ENCODE assay signal across 19 cellular contexts in the genomic region with DNA sequence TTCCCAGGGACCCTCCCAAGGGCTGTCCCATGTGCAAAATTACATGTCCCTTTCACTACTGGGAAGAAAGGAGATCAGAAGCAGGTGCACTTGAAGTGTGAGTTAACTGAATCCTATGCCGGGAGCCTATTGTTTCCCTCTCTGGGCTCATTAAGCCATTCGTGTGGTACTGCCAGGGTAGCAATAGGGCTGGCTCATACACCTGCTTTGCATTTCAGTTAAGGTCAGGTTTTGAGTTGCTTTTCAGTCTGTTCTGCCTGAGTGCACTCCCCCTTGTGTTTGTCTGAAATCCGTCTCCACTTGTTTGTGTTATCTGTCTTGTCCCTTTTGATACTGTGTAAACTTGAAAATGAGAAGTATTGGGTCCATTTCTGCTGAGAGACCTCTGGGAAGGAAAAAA.
DNase-seq lines count a peak whose midpoint lies in the region; ATAC-seq and TF ChIP-seq lines count a peak whose summit lies in the region.
"Had no signal": no experiment of that assay in that cellular context is flagged by ENCODE, and none has a peak within 500 bp of the region (broad histone marks: within the 10 kb centered on the region; RNA-seq: fewer than 3 reads in every experiment).

No MANE protein-coding gene starts in this region.

- TF ChIP-seq CTCF in WTC11 (IDR thresholded peaks at IDR 0.05) (no peak), endothelial cell (IDR thresholded peaks at IDR 0.05; ENCODE audit: unreplicated experiment) (no peak)

- H3K9me3 Mint-ChIP-seq in WTC11 (peaks cover 12% of the 10 kb centered on the region), endothelial cell (ENCODE audit: unreplicated experiment) (no peaks in the 10 kb centered on the region)

- DNase-seq in DMS153 treated with DMSO at 0.1 percent for 48 hours (lab: John Stamatoyannopoulos, UW; ENCODE audit: unreplicated experiment) (peak; percentile 10), NCI-H128 (lab: John Stamatoyannopoulos, UW; ENCODE audit: unreplicated experiment) (peak; percentile 59), NCI-H526 treated with DMSO at 0.1 percent for 48 hours (lab: John Stamatoyannopoulos, UW) (peak; percentile 42), WTC11 (ENCODE audit: low spot score) (no peak), endothelial cell (ENCODE audit: low spot score) (no peak)
- DNase-seq: activated CD4-positive, CD25-positive, alpha-beta regulatory T cell treated with anti-CD3 and anti-CD28 coated beads, Interleukin-2, amount 50 U/mL, for 72 hours; activated gamma-delta T cell; aorta; GDM1; GOT3; left cardiac atrium; mucosa of descending colon; NCI-H524 treated with DMSO at 0.1 percent for 48 hours; nucleus accumbens; T-helper 2 cell had no signal

- H3K36me3 Mint-ChIP-seq in WTC11 (no peaks in the 10 kb centered on the region), endothelial cell (ENCODE audit: low read depth, unreplicated experiment) (no peaks in the 10 kb centered on the region)

- H3K4me3 Mint-ChIP-seq in WTC11 (no peak overlapping the region), endothelial cell (ENCODE audit: unreplicated experiment) (no peak overlapping the region)

- H3K27me3 Mint-ChIP-seq in WTC11 (ENCODE audit: low read depth), result no peaks in the 10 kb centered on the region
- H3K27me3 Mint-ChIP-seq in endothelial cell (ENCODE audit: unreplicated experiment), result no peaks in the 10 kb centered on the region

- POLR2A ChIA-PET in WTC11 (lab: Charles Lee), result no interaction called here

- peaks cover 21% of the 10 kb centered on the region for H3K4me1 Mint-ChIP-seq in WTC11
- H3K4me1 Mint-ChIP-seq in endothelial cell (ENCODE audit: unreplicated experiment), result no peaks in the 10 kb centered on the region

- H3K27ac Mint-ChIP-seq in WTC11, result peak overlapping the region; percentile 54; the same call in 1 of the 2 replicates
- H3K27ac Mint-ChIP-seq in endothelial cell (ENCODE audit: unreplicated experiment), result no peak overlapping the region

- CTCF ChIA-PET in WTC11 (lab: Charles Lee), result no interaction called here

- ATAC-seq in WTC11 (peak; percentile 88), HG02885 (IDR thresholded peaks at IDR 0.05; ENCODE audit: poor library complexity, unreplicated experiment) (no peak), GM19023 (IDR thresholded peaks at IDR 0.05; ENCODE audit: unreplicated experiment) (no peak), GM18502 (IDR thresholded peaks at IDR 0.05; ENCODE audit: poor library complexity, unreplicated experiment) (no peak)
- ATAC-seq: left cardiac atrium, mucosa of descending colon, sciatic nerve had no signal

TF ChIP-seq in WTC11, 78 proteins besides CTCF, POLR2A, EP300 and RAD21:
- TF ChIP-seq NR2C2 (CRISPR knock-in tag; IDR thresholded peaks at IDR 0.05) (no peak), ZNF423 (CRISPR knock-in tag; IDR thresholded peaks at IDR 0.05) (no peak), GRHL2 (CRISPR knock-in tag; IDR thresholded peaks at IDR 0.05; ENCODE audit: insufficient replicate concordance, severe bottlenecking) (no peak)
- TF ChIP-seq, protein P1, sequence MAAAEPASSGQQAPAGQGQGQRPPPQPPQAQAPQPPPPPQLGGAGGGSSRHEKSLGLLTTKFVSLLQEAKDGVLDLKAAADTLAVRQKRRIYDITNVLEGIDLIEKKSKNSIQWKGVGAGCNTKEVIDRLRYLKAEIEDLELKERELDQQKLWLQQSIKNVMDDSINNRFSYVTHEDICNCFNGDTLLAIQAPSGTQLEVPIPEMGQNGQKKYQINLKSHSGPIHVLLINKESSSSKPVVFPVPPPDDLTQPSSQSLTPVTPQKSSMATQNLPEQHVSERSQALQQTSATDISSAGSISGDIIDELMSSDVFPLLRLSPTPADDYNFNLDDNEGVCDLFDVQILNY (CRISPR knock-in tag; IDR thresholded peaks at IDR 0.05), result no peak

Comparison
In these comparisons a context has a peak if more than half of its experiments do, and no peak if none do; other contexts are left out.
1. DNase-seq: peak in DMS153 treated with DMSO at 0.1 percent for 48 hours (single experiment), NCI-H128 (single experiment) and NCI-H526 treated with DMSO at 0.1 percent for 48 hours (single experiment); none in WTC11 (single experiment) and endothelial cell (single experiment).